8 cellular contexts compared by ENCODE assay signal in the genomic region with DNA sequence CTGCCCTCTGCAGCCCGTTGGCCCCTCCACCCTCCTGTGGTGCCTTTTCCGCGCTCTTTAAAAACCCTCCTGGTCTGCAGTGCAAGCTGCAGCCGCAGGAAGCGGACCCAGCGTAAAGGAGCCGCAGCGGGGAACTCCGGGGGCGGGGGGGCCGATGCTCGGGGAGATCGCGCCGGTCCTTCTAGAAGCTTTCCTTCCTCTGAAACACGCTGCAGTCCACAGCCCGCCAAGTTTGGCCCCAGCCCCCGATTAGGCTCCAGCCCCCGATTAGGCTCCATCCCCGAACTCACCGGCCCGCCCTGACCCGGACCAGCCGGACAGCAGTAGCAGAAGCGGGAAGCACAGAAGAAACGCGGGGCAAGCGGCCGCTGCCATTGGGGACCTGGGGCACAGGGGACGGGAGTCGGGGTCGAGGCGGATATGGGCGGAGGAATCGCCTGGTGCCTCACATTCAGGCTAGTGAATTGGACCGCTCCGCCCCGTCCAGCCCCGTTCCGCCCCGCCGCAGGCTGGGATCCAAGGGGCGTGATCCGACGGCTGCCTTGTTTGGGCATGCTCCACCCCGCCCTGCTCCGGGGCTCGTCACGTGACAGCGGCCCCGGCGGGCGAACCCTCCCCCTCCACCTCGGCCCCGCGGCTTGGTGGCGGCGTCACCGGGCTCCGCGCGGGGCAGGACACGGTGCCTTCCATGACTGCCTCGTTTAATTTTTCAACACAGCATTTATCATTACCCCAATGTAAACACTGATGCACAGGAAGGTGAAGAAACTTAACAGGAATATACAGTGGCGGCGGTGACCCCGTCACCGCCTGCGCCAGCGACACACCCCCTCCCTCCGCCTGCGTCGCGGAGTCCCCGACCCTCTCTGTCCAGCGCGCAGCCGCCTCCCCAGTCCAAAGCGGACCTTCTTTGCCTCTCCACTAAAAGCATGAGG. TPM values are rescaled to one million over a fixed set of nuclear protein-coding genes. Genes with fewer than 3 reads are reported as not detected.
DNase-seq lines count a peak whose midpoint lies in the region; ATAC-seq and TF ChIP-seq lines count a peak whose summit lies in the region.

No MANE protein-coding gene starts in this region.

- no peak for TF ChIP-seq CTCF in Calu3 (IDR thresholded peaks at IDR 0.05; ENCODE audit: unreplicated experiment)
- TF ChIP-seq CTCF in OCI-LY7 (conservative IDR thresholded peaks at IDR 0.05; ENCODE audit: low read length) = peak; percentile 33; the same call in 1 of the 2 replicates

- peaks cover 7% of the 10 kb centered on the region for H3K4me1 Mint-ChIP-seq in Calu3 (ENCODE audit: low read depth, unreplicated experiment)

- H3K36me3 Mint-ChIP-seq in Calu3 (ENCODE audit: insufficient read depth, unreplicated experiment) = peaks cover 21% of the 10 kb centered on the region

- peak; percentile 66 for ATAC-seq in GM21515 (IDR thresholded peaks at IDR 0.05; ENCODE audit: unreplicated experiment)

- H3K79me2 ChIP-seq in OCI-LY7 (ENCODE audit: insufficient read depth, low read depth, low read length) = no peaks in the 10 kb centered on the region

- intact Hi-C loops in Calu3 (cut with micrococcal nuclease; ENCODE audit: unreplicated experiment) (no loop called here), OCI-LY7 (cut with micrococcal nuclease; ENCODE audit: unreplicated experiment) (loop anchor here (1.0 to 5.0 kb wide), 4 partner anchors 24 to 342 kb away; a partner anchor contains a TSS)

- no peak for TF ChIP-seq POLR2A in erythroblast (IDR thresholded peaks at IDR 0.05; ENCODE audit: low read length)

- H3K4me1 ChIP-seq in OCI-LY7 (ENCODE audit: insufficient read depth, low read length, poor library complexity, severe bottlenecking) = peaks cover 24% of the 10 kb centered on the region

- DNase-seq in Calu3 = peak; percentile 93
- DNase-seq in HuH-7 (ENCODE audit: low spot score) = peak; percentile 99
- DNase-seq in OCI-LY7 (ENCODE audit: low spot score) = peak; percentile 93
- DNase-seq in activated T-cell treated with anti-CD3 and anti-CD28 coated beads for 24 hours (ENCODE audit: low read depth) = peak; percentile 85
- DNase-seq in erythroblast (lab: John Stamatoyannopoulos, UW) = peak; percentile 93 to 95
- peak; percentile 92 for DNase-seq in mucosa of gallbladder (ENCODE audit: low spot score)
- peak; percentile 84 to 85 for DNase-seq in stimulated activated CD8-positive, alpha-beta memory T cell treated with anti-CD3 and anti-CD28 coated beads, Interleukin-2, amount 100 ng/mL, for 48 hours (ENCODE audit: low read depth in 2 of 2)

- H3K27ac Mint-ChIP-seq in Calu3 (ENCODE audit: unreplicated experiment) = peak overlapping the region; percentile 69

- H3K36me3 ChIP-seq in OCI-LY7 (ENCODE audit: insufficient read depth, low read length) = peaks cover 6% of the 10 kb centered on the region; the same call in 1 of the 2 replicates

- H3K9me3 ChIP-seq in OCI-LY7 (ENCODE audit: low read length) = no peaks in the 10 kb centered on the region

- no peaks in the 10 kb centered on the region for H3K9me2 ChIP-seq in OCI-LY7 (ENCODE audit: insufficient read depth, low read length)

- peak overlapping the region; percentile 70 for H3K4me3 ChIP-seq in OCI-LY7 (ENCODE audit: low read depth, low read length, poor library complexity, severe bottlenecking)

- no peaks in the 10 kb centered on the region for H3K9me3 Mint-ChIP-seq in Calu3 (ENCODE audit: low read depth, unreplicated experiment)

- peak overlapping the region; percentile 74 for H3K27ac ChIP-seq in OCI-LY7 (ENCODE audit: low read depth, low read length, poor library complexity, severe bottlenecking)

- H3K4me3 Mint-ChIP-seq in Calu3 (ENCODE audit: low read depth, unreplicated experiment) = peak overlapping the region; percentile 84

- H2AFZ ChIP-seq in OCI-LY7 (ENCODE audit: low read length) = peak overlapping the region; percentile 84

- CTCF ChIA-PET in Calu3 (lab: Charles Lee) = no interaction called here
- CTCF ChIA-PET in OCI-LY7 (lab: Charles Lee; ENCODE audit: unreplicated experiment) = no interaction called here

- POLR2A ChIA-PET in OCI-LY7 (lab: Charles Lee) = interaction anchor here (0.6 to 0.7 kb wide), 2 partner anchors 63 to 73 kb away, joined by 3 to 8 read pairs; no protein-coding TSS in a partner anchor

- H3K4me2 ChIP-seq in OCI-LY7 (ENCODE audit: low read length) = peak overlapping the region; percentile 84

- TSS peak; percentile 47 for BruUV-seq in Calu3 (replicated peaks; lab: Mats Ljungman, UMichigan)
- no TSS peak for BruUV-seq in OCI-LY7 (replicated peaks; lab: Mats Ljungman, UMichigan)

- H4K20me1 ChIP-seq in OCI-LY7 (ENCODE audit: insufficient read depth, low read length) = no peaks in the 10 kb centered on the region

- peaks cover 9% of the 10 kb centered on the region for H3K27me3 Mint-ChIP-seq in Calu3 (ENCODE audit: unreplicated experiment)

RNA-seq across cellular contexts. Expression of a gene that starts 20.3 kb away (rescaled TPM):
- 1.3 and 2.3 TPM in 2 replicates for total RNA-seq in Calu3 (2022)
- total RNA-seq in OCI-LY7 (2014; rRNA removed; shearing (Covaris generic)) = not detected in 2 replicates
- total RNA-seq in OCI-LY7 (2022) = not detected in 2 replicates
- not detected for total RNA-seq in mucosa of gallbladder

RNA-seq across cellular contexts. Expression of a gene that starts 41.3 kb away (rescaled TPM):
- 2.2 and 2.5 TPM in 2 replicates for total RNA-seq in Calu3 (2022)
- total RNA-seq in OCI-LY7 (2014; rRNA removed; shearing (Covaris generic)) = 0.79 and 0.82 TPM in 2 replicates
- total RNA-seq in OCI-LY7 (2022) = 1.9 and 2.3 TPM in 2 replicates
- 0.09 TPM for total RNA-seq in mucosa of gallbladder

Comparison
In these comparisons a context has a peak if more than half of its experiments do, and no peak if none do; other contexts are left out.
1. Peak in every context shown above with its lines: DNase-seq, ATAC-seq, H3K4me3 ChIP-seq and H3K27ac ChIP-seq.